1 cellular context compared by ENCODE assay signal in genomic region chr10:96482815-96483588, GRCh38.
TF ChIP-seq lines count a peak whose summit lies in the region.

No MANE protein-coding gene starts in this region.

TF ChIP-seq in K562, 482 proteins besides CTCF, POLR2A, EP300 and RAD21 (continued from another document):
- TF ChIP-seq CUX1 (CRISPR knock-in tag; IDR thresholded peaks at IDR 0.05) (no peak), DPF2 (IDR thresholded peaks at IDR 0.05) (0 out of 2 replicates have a peak, but pooled peaks have one; percentile 18), IRF1 (CRISPR knock-in tag; IDR thresholded peaks at IDR 0.05; ENCODE audit: borderline replicate concordance) (no peak), ZKSCAN8 (CRISPR knock-in tag; IDR thresholded peaks at IDR 0.05) (no peak), ZNF354B (CRISPR knock-in tag; IDR thresholded peaks at IDR 0.05) (no peak), ZNF551 (CRISPR knock-in tag; IDR thresholded peaks at IDR 0.05) (no peak), ZNF589 (CRISPR knock-in tag; IDR thresholded peaks at IDR 0.05; ENCODE audit: low read depth) (no peak), IRF9 (tag; IDR thresholded peaks at IDR 0.05) (no peak), NUFIP1 (IDR thresholded peaks at IDR 0.05; ENCODE audit: partially characterized antibody) (no peak), KDM1A (IDR thresholded peaks at IDR 0.05) (0 out of 4 replicates have a peak, but pooled peaks of 1 of the 2 experiments have one; percentile 10), BACH1 (tag; IDR thresholded peaks at IDR 0.05) (no peak), MEIS2 (IDR thresholded peaks at IDR 0.05; ENCODE audit: partially characterized antibody) (peak; percentile 85), CBFA2T2 (conservative IDR thresholded peaks at IDR 0.05) (peak; percentile 61), ZNF507 (tag; conservative IDR thresholded peaks at IDR 0.05) (no peak), FOXK2 (conservative IDR thresholded peaks at IDR 0.05 in 1 of 2, IDR thresholded peaks at IDR 0.05 in 1 of 2; ENCODE audit: low read depth in 2 of 2) (no peak), ZNF696 (CRISPR knock-in tag; conservative IDR thresholded peaks at IDR 0.05) (no peak), PTTG1 (tag; IDR thresholded peaks at IDR 0.05; ENCODE audit: low read depth) (no peak), HNRNPUL1 (IDR thresholded peaks at IDR 0.05; ENCODE audit: low read length) (no peak), CC2D1A (IDR thresholded peaks at IDR 0.05) (no peak), NFIX (CRISPR knock-in tag; IDR thresholded peaks at IDR 0.05; ENCODE audit: low read depth) (no peak), TEAD4 (IDR thresholded peaks at IDR 0.05; ENCODE audit: low read length) (peak; percentile 83), TEAD4 (CRISPR knock-in tag; IDR thresholded peaks at IDR 0.05; ENCODE audit: borderline replicate concordance) (no peak), POU5F1 (IDR thresholded peaks at IDR 0.05; ENCODE audit: borderline replicate concordance, low read depth, low read length, partially characterized antibody) (no peak), TCFL5 (CRISPR knock-in tag; conservative IDR thresholded peaks at IDR 0.05) (no peak), RBFOX2 (IDR thresholded peaks at IDR 0.05; ENCODE audit: low read depth, low read length) (no peak), DLX4 (CRISPR knock-in tag; IDR thresholded peaks at IDR 0.05) (no peak), TCF3 (CRISPR knock-in tag; IDR thresholded peaks at IDR 0.05) (peak; percentile 83)
